In genomic region chr18:5315838-5316237, GRCh38 we compare ENCODE assay signal across 25 cellular contexts. TPM values are rescaled to one million over a fixed set of nuclear protein-coding genes. Genes with fewer than 3 reads are reported as not detected.
DNase-seq lines count a peak whose midpoint lies in the region; ATAC-seq and TF ChIP-seq lines count a peak whose summit lies in the region.
"Had no signal": no experiment of that assay in that cellular context is flagged by ENCODE, and none has a peak within 500 bp of the region (broad histone marks: within the 10 kb centered on the region; RNA-seq: fewer than 3 reads in every experiment).

No MANE protein-coding gene starts in this region.

- no peaks in the 10 kb centered on the region for H3K9me3 ChIP-seq in psoas muscle
- H3K9me3 ChIP-seq: BE2C, BLaER1 had no signal

- H3K27ac Mint-ChIP-seq in stimulated activated naive CD8-positive, alpha-beta T cell treated with anti-CD3 and anti-CD28 coated beads, Interleukin-15, amount 100 ng/mL, for 72 hours: no peak overlapping the region
- no peak overlapping the region for H3K27ac Mint-ChIP-seq in activated T-cell treated with anti-CD3 and anti-CD28 coated beads, Interleukin-2, amount 50 U/mL, for 72 hours
- H3K27ac Mint-ChIP-seq: CD14-positive monocyte; CD4-positive, alpha-beta memory T cell; CD4-positive, CD25-positive, alpha-beta regulatory T cell had no signal

- H3K27me3 Mint-ChIP-seq in stimulated activated naive CD8-positive, alpha-beta T cell treated with anti-CD3 and anti-CD28 coated beads, Interleukin-15, amount 100 ng/mL, for 72 hours: no peaks in the 10 kb centered on the region
- H3K27me3 Mint-ChIP-seq in activated T-cell treated with anti-CD3 and anti-CD28 coated beads, Interleukin-2, amount 50 U/mL, for 72 hours (ENCODE audit: low read depth): no peaks in the 10 kb centered on the region
- H3K27me3 Mint-ChIP-seq: CD4-positive, alpha-beta memory T cell; CD4-positive, CD25-positive, alpha-beta regulatory T cell; CD8-positive, alpha-beta memory T cell had no signal

- no peak for DNase-seq in stimulated activated naive CD8-positive, alpha-beta T cell treated with anti-CD3 and anti-CD28 coated beads, Interleukin-15, amount 100 ng/mL, for 72 hours
- no peak for DNase-seq in stimulated activated naive CD8-positive, alpha-beta T cell treated with anti-CD3 and anti-CD28 coated beads, Interleukin-15, Interleukin-2, amounts not matched to agents 100 U/mL and 50 U/mL, for 24 hours
- DNase-seq in psoas muscle: no peak
- no peak for DNase-seq in H7
- DNase-seq in activated T-cell treated with anti-CD3 and anti-CD28 coated beads, Interleukin-2, amount 50 U/mL, for 72 hours: no peak
- DNase-seq: 8988T; ACHN; BE2C; C1 segment of cervical spinal cord; CD4-positive, alpha-beta memory T cell; CD4-positive, CD25-positive, alpha-beta regulatory T cell; CD8-positive, alpha-beta memory T cell; COR-L47; DMS 273 treated with DMSO at 0.1 percent for 48 hours; DMS153; DMS53; DMS79; DND-41; EL; GDM1 had no signal

- H3K36me3 Mint-ChIP-seq in activated T-cell treated with anti-CD3 and anti-CD28 coated beads, Interleukin-2, amount 50 U/mL, for 72 hours (ENCODE audit: insufficient read depth in 2 of 2): no peaks in the 10 kb centered on the region
- H3K36me3 Mint-ChIP-seq: CD14-positive monocyte had no signal

- H3K27me3 ChIP-seq in psoas muscle (ENCODE audit: insufficient read depth in 3 of 3, low read length in 2 of 3): peaks cover 0 to 2% (median 0%) of the 10 kb centered on the region in 3 donors
- no peaks in the 10 kb centered on the region for H3K27me3 ChIP-seq in H7 (ENCODE audit: control insufficient read depth, insufficient read depth, low read length)
- H3K27me3 ChIP-seq: BE2C, BLaER1 had no signal

- no peak overlapping the region for H3K4me3 ChIP-seq in psoas muscle
- H3K4me3 ChIP-seq in H7 (ENCODE audit: insufficient read depth, low read depth, low read length): no peak overlapping the region
- H3K4me3 ChIP-seq: BLaER1, GM12878 had no signal

- H3K4me1 Mint-ChIP-seq in stimulated activated naive CD8-positive, alpha-beta T cell treated with anti-CD3 and anti-CD28 coated beads, Interleukin-15, amount 100 ng/mL, for 72 hours: peaks cover 10% of the 10 kb centered on the region
- peaks cover 7% of the 10 kb centered on the region for H3K4me1 Mint-ChIP-seq in activated T-cell treated with anti-CD3 and anti-CD28 coated beads, Interleukin-2, amount 50 U/mL, for 72 hours (ENCODE audit: low read depth)

- WGBS in psoas muscle, 3 donors: 61 to 66% (median 63%) methylated on average over 2 of the region's 2 CpGs

- no peak for TF ChIP-seq CTCF in psoas muscle (IDR thresholded peaks at IDR 0.05)

- intact Hi-C loops in psoas muscle (cut with DNase I): no loop called here

- no peak overlapping the region for H3K27ac ChIP-seq in psoas muscle
- H3K27ac ChIP-seq: BLaER1 had no signal

- ATAC-seq in stimulated activated naive CD8-positive, alpha-beta T cell treated with anti-CD3 and anti-CD28 coated beads, Interleukin-15, amount 100 ng/mL, for 72 hours: peak; percentile 46
- ATAC-seq in stimulated activated naive CD8-positive, alpha-beta T cell treated with anti-CD3 and anti-CD28 coated beads, Interleukin-15, Interleukin-2, amounts not matched to agents 100 U/mL and 50 U/mL, for 24 hours: no peak
- ATAC-seq in GM18907 (IDR thresholded peaks at IDR 0.05; ENCODE audit: unreplicated experiment) (peak; percentile 45), HG02678 (IDR thresholded peaks at IDR 0.05; ENCODE audit: unreplicated experiment) (peak; percentile 51), psoas muscle (no peak)
- no peak for ATAC-seq in activated T-cell treated with anti-CD3 and anti-CD28 coated beads, Interleukin-2, amount 50 U/mL, for 72 hours (replicated peaks in 1 of 2)
- ATAC-seq: GM12878 had no signal

- H3K4me3 Mint-ChIP-seq in stimulated activated naive CD8-positive, alpha-beta T cell treated with anti-CD3 and anti-CD28 coated beads, Interleukin-15, amount 100 ng/mL, for 72 hours: no peak overlapping the region
- no peak overlapping the region for H3K4me3 Mint-ChIP-seq in activated T-cell treated with anti-CD3 and anti-CD28 coated beads, Interleukin-2, amount 50 U/mL, for 72 hours
- H3K4me3 Mint-ChIP-seq: CD14-positive monocyte; CD4-positive, alpha-beta memory T cell; CD4-positive, CD25-positive, alpha-beta regulatory T cell; CD8-positive, alpha-beta memory T cell had no signal

- no peaks in the 10 kb centered on the region for H3K9me3 Mint-ChIP-seq in stimulated activated naive CD8-positive, alpha-beta T cell treated with anti-CD3 and anti-CD28 coated beads, Interleukin-15, amount 100 ng/mL, for 72 hours
- H3K9me3 Mint-ChIP-seq in activated T-cell treated with anti-CD3 and anti-CD28 coated beads, Interleukin-2, amount 50 U/mL, for 72 hours: no peaks in the 10 kb centered on the region
- H3K9me3 Mint-ChIP-seq: CD14-positive monocyte; CD4-positive, alpha-beta memory T cell; CD8-positive, alpha-beta memory T cell had no signal

- H3K36me3 ChIP-seq in psoas muscle (ENCODE audit: insufficient read depth in 1 of 2, low read depth in 1 of 2): no peaks in the 10 kb centered on the region
- no peaks in the 10 kb centered on the region for H3K36me3 ChIP-seq in H7 (replicated peaks; ENCODE audit: control insufficient read depth, insufficient read depth, low read length)
- H3K36me3 ChIP-seq: BE2C, BLaER1 had no signal

- no peaks in the 10 kb centered on the region for H3K4me1 ChIP-seq in psoas muscle
- H3K4me1 ChIP-seq: BE2C, BLaER1 had no signal

RNA-seq across cellular contexts. Expression of gene ZBTB14, which starts 20.3 kb away (rescaled TPM):
- total RNA-seq in psoas muscle: 1 to 10 TPM; 3.3 to 4.8 (median 4.3) TPM
- 1 to 10 TPM; 3.7 to 6.9 (median 3.7) TPM for polyA plus RNA-seq in psoas muscle
- 15.1 and 19.9 TPM in 2 replicates for total RNA-seq in H7 (2014; rRNA removed; shearing (Covaris generic))
- 10 to 100 TPM; 26.2 to 29.4 TPM for total RNA-seq in activated T-cell treated with anti-CD3 and anti-CD28 coated beads, Interleukin-2, amount 50 U/mL, for 72 hours

Comparison
In these comparisons a context has a peak if more than half of its experiments do, and no peak if none do; other contexts are left out.
1. ATAC-seq: peak in stimulated activated naive CD8-positive, alpha-beta T cell treated with anti-CD3 and anti-CD28 coated beads, Interleukin-15, amount 100 ng/mL, for 72 hours (single experiment), GM18907 (single experiment) and HG02678 (single experiment); none in stimulated activated naive CD8-positive, alpha-beta T cell treated with anti-CD3 and anti-CD28 coated beads, Interleukin-15, Interleukin-2, amounts not matched to agents 100 U/mL and 50 U/mL, for 24 hours (single experiment), psoas muscle (0 of 4) and activated T-cell treated with anti-CD3 and anti-CD28 coated beads, Interleukin-2, amount 50 U/mL, for 72 hours (0 of 2).